ENCODE assay signal across 8 cellular contexts in the genomic region with DNA sequence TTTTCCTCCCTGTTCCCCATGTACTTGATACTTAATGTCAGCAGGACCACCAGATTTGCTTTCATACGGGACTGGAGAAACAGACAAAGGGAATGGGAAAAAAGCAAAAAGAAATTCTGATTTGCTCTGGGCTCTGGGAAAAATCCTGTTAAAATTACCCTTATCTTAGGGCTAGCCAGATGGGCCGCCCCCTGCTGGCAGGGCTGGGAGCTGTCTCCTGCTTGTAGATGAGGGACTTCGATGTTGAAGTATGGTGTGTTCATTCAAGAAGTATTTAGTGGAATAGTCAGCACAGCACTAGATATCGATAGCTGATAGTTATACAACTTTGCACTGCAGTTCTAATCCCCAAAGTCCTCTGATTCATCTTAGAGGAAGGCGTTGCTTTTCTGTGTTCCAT. TPM values are rescaled to one million over a fixed set of nuclear protein-coding genes. Genes with fewer than 3 reads are reported as not detected.
DNase-seq lines count a peak whose midpoint lies in the region; ATAC-seq and TF ChIP-seq lines count a peak whose summit lies in the region.

No MANE protein-coding gene starts in this region.

- H3K4me3 ChIP-seq in coronary artery (no peak overlapping the region), mucosa of descending colon (no peak overlapping the region), suprapubic skin (no peak overlapping the region)

- ATAC-seq in mucosa of descending colon, result peak; percentile 49
- no peak for ATAC-seq in GM19351 (IDR thresholded peaks at IDR 0.05; ENCODE audit: unreplicated experiment)
- no peak for ATAC-seq in GM19328 (IDR thresholded peaks at IDR 0.05; ENCODE audit: unreplicated experiment)

- WGBS in suprapubic skin, result 56% methylated on average over 5 of the region's 5 CpGs

- H3K27me3 ChIP-seq in suprapubic skin, result no peaks in the 10 kb centered on the region

- DNase-seq in CD1c-positive myeloid dendritic cell (ENCODE audit: extremely low spot score) (peak; percentile 39), HS-5 (ENCODE audit: low read depth) (peak; percentile 13), coronary artery (ENCODE audit: low spot score) (no peak), mucosa of descending colon (peak in 2 of 3 donors; percentile 72 to 78), suprapubic skin (ENCODE audit: low spot score in 2 of 2) (no peak)
- peak; percentile 57 for DNase-seq in activated CD4-positive, CD25-positive, alpha-beta regulatory T cell treated with anti-CD3 and anti-CD28 coated beads, Interleukin-2, amount 50 U/mL, for 72 hours

- H3K27ac ChIP-seq in coronary artery (no peak overlapping the region), suprapubic skin (no peak overlapping the region)

- H3K9me3 ChIP-seq in mucosa of descending colon (no peaks in the 10 kb centered on the region), suprapubic skin (no peaks in the 10 kb centered on the region)

- TF ChIP-seq CTCF in coronary artery (IDR thresholded peaks at IDR 0.05), result peak; percentile 29
- peak; percentile 44 for TF ChIP-seq CTCF in mucosa of descending colon (IDR thresholded peaks at IDR 0.05)
- TF ChIP-seq CTCF in suprapubic skin (IDR thresholded peaks at IDR 0.05), result peak; percentile 57 to 63

- no peak for TF ChIP-seq EP300 in suprapubic skin (IDR thresholded peaks at IDR 0.05)

- H3K36me3 ChIP-seq in mucosa of descending colon (ENCODE audit: low read depth) (no peaks in the 10 kb centered on the region), suprapubic skin (peaks cover 28% of the 10 kb centered on the region)

- H3K4me1 ChIP-seq in mucosa of descending colon (ENCODE audit: low read depth) (no peaks in the 10 kb centered on the region), suprapubic skin (peaks cover 8% of the 10 kb centered on the region)

- intact Hi-C loops in mucosa of descending colon (cut with DNase I, micrococcal nuclease), result no loop called here

- TF ChIP-seq POLR2A in suprapubic skin (IDR thresholded peaks at IDR 0.05), result no peak

RNA-seq across cellular contexts. Expression of gene BCORL1, which starts 45.8 kb away (rescaled TPM):
- total RNA-seq in mucosa of descending colon, result 10 to 100 TPM in 2 of 3 donors, 1 to 10 TPM in 1; 7.3 to 24.2 (median 10.0) TPM
- 10 to 100 TPM in 1 of 4 donors, 1 to 10 TPM in 3; 5.9 to 11.0 (median 7.9) TPM for total RNA-seq in suprapubic skin

Comparison
In these comparisons a context has a peak if more than half of its experiments do, and no peak if none do; other contexts are left out.
1. DNase-seq: peak in CD1c-positive myeloid dendritic cell (single experiment), HS-5 (single experiment), activated CD4-positive, CD25-positive, alpha-beta regulatory T cell treated with anti-CD3 and anti-CD28 coated beads, Interleukin-2, amount 50 U/mL, for 72 hours (single experiment) and mucosa of descending colon (2 of 3); none in coronary artery (single experiment) and suprapubic skin (0 of 2).
2. Peak in every context shown above with its lines, with median percentiles within 50 percentile points of each other: CTCF ChIP-seq.